In genomic region chr9:136170291-136170901, GRCh38 we compare ENCODE assay signal across 8 cellular contexts. TPM values are rescaled to one million over a fixed set of nuclear protein-coding genes. Genes with fewer than 3 reads are reported as not detected.
DNase-seq lines count a peak whose midpoint lies in the region; ATAC-seq lines count a peak whose summit lies in the region.

No MANE protein-coding gene starts in this region.

- DNase-seq in EL, result peak; percentile 22
- peak; percentile 23 for DNase-seq in NCI-H460 (ENCODE audit: extremely low read depth, low read depth)
- peak; percentile 58 for DNase-seq in activated T-cell treated with anti-CD3 and anti-CD28 coated beads, Interleukin-2, amount 50 U/mL, for 1 hour
- DNase-seq in germinal center (ENCODE audit: low spot score), result peak; percentile 84
- peak; percentile 52 for DNase-seq in stimulated activated CD4-positive, alpha-beta T cell treated with anti-CD3 and anti-CD28 coated beads, Interleukin-12 subunit alpha, Interleukin-12 subunit beta, amount 100 ng/mL, for 4 hours
- no peak for DNase-seq in KG1 (lab: John Stamatoyannopoulos, UW)

- no peak for ATAC-seq in HG02840 (IDR thresholded peaks at IDR 0.05; ENCODE audit: low FRiP score, unreplicated experiment)
- ATAC-seq in GM21423 (IDR thresholded peaks at IDR 0.05; ENCODE audit: unreplicated experiment), result no peak

RNA-seq across cellular contexts. Expression of gene LHX3, which starts 34.5 kb away (rescaled TPM):
- total RNA-seq in NCI-H460 (2014; rRNA removed; shearing (Covaris generic)), result 0.07 TPM in 1 of 2 replicates, not detected in the other
- 0.10 TPM in 1 of 2 replicates, not detected in the other for polyA plus RNA-seq in NCI-H460 (2014; cell fraction: nucleus; rRNA removed)

RNA-seq across cellular contexts. Expression of gene TMEM250, which starts 51.7 kb away (rescaled TPM):
- total RNA-seq in NCI-H460 (2014; rRNA removed; shearing (Covaris generic)), result 49.0 and 56.6 TPM in 2 replicates
- polyA plus RNA-seq in NCI-H460 (2014; cell fraction: nucleus; rRNA removed), result 68.5 and 69.7 TPM in 2 replicates
